In genomic region chr6:44238687-44239350, GRCh38 we compare ENCODE assay signal across 9 cellular contexts. TPM values are rescaled to one million over a fixed set of nuclear protein-coding genes. Genes with fewer than 3 reads are reported as not detected.
DNase-seq lines count a peak whose midpoint lies in the region; ATAC-seq and TF ChIP-seq lines count a peak whose summit lies in the region.
"Had no signal": no experiment of that assay in that cellular context is flagged by ENCODE, and none has a peak within 500 bp of the region (broad histone marks: within the 10 kb centered on the region; RNA-seq: fewer than 3 reads in every experiment).

No MANE protein-coding gene starts in this region.

- H3K27me3 Mint-ChIP-seq in GM23338 (ENCODE audit: insufficient read depth, low read depth, poor library complexity) (peaks cover 21% of the 10 kb centered on the region), WTC11 (ENCODE audit: low read depth) (peaks cover 30% of the 10 kb centered on the region), progenitor cell of endocrine pancreas (peaks cover 9% of the 10 kb centered on the region)

- ATAC-seq in GM23338 (no peak), WTC11 (no peak), GM19455 (IDR thresholded peaks at IDR 0.05; ENCODE audit: unreplicated experiment) (no peak), GM19351 (IDR thresholded peaks at IDR 0.05; ENCODE audit: unreplicated experiment) (no peak)

- no peaks in the 10 kb centered on the region for H3K79me2 ChIP-seq in GM23338 (replicated peaks; ENCODE audit: insufficient read depth)

- H3K36me3 Mint-ChIP-seq in GM23338 (ENCODE audit: low read depth) (peaks cover 26% of the 10 kb centered on the region), WTC11 (peaks cover 12% of the 10 kb centered on the region), progenitor cell of endocrine pancreas (ENCODE audit: insufficient read depth) (no peaks in the 10 kb centered on the region)

- H3K4me1 Mint-ChIP-seq in GM23338, result peaks cover 35% of the 10 kb centered on the region
- H3K4me1 Mint-ChIP-seq in WTC11, result peaks cover 38% of the 10 kb centered on the region
- peaks cover 10% of the 10 kb centered on the region for H3K4me1 Mint-ChIP-seq in progenitor cell of endocrine pancreas (ENCODE audit: low read depth)

- peak overlapping the region; percentile 90; the same call in 1 of the 2 replicates for H3K4me2 ChIP-seq in GM23338

- no peaks in the 10 kb centered on the region; the same call in 2 of the 3 replicates for H3K9me3 Mint-ChIP-seq in GM23338
- H3K9me3 Mint-ChIP-seq in WTC11, result no peaks in the 10 kb centered on the region
- H3K9me3 Mint-ChIP-seq in progenitor cell of endocrine pancreas (ENCODE audit: low read depth), result no peaks in the 10 kb centered on the region

- H3K4me3 ChIP-seq in GM23338, result no peak overlapping the region; the same call in 1 of the 2 replicates

- H2AFZ ChIP-seq in GM23338, result no peak overlapping the region

- H3K4me3 Mint-ChIP-seq in GM23338 (peak overlapping the region; percentile 73), WTC11 (peak overlapping the region; percentile 78), progenitor cell of endocrine pancreas (ENCODE audit: low read depth) (peak overlapping the region; percentile 13)

- H3F3A ChIP-seq in GM23338 (replicated peaks; ENCODE audit: low read depth), result peaks cover 18% of the 10 kb centered on the region

- CTCF ChIA-PET in WTC11 (lab: Charles Lee), result interaction anchor here (6.3 kb wide), 1 partner anchor 15 kb away, joined by 174 read pairs; the partner anchor contains the start of gene SLC29A1

- H3K27ac ChIP-seq in GM23338 (ENCODE audit: low read depth) (no peak overlapping the region), epithelial cell of prostate (peak overlapping the region; percentile 70)

- no peaks in the 10 kb centered on the region for H3K36me3 ChIP-seq in GM23338 (ENCODE audit: insufficient read depth)

- TF ChIP-seq CTCF in GM23338 (conservative IDR thresholded peaks at IDR 0.05; ENCODE audit: low read depth in 2 of 2) (no peak), WTC11 (IDR thresholded peaks at IDR 0.05) (no peak), progenitor cell of endocrine pancreas (IDR thresholded peaks at IDR 0.05; ENCODE audit: unreplicated experiment) (no peak)

- POLR2A ChIA-PET in WTC11 (lab: Charles Lee), result interaction anchor here (1.8 kb wide), 1 partner anchor 8 kb away, joined by 21 read pairs; the partner anchor contains the start of gene HSP90AB1

- peaks cover 19% of the 10 kb centered on the region; the same call in 1 of the 2 replicates for H3K4me1 ChIP-seq in GM23338 (ENCODE audit: insufficient read depth)

- in situ Hi-C loops in ACHN (cut with HindIII; ENCODE audit: low pct_ligation_motif_present, low pct_unique_long_range_greater_than_20kb, low sequenced_read_pairs), result no loop called here

- H3K27me3 ChIP-seq in GM23338 (ENCODE audit: insufficient read depth), result 0 out of 2 replicates have a peak, but pooled peaks cover 11% of the 10 kb centered on the region

- H3K27ac Mint-ChIP-seq in GM23338, result no peak overlapping the region
- no peak overlapping the region for H3K27ac Mint-ChIP-seq in WTC11
- no peak overlapping the region for H3K27ac Mint-ChIP-seq in progenitor cell of endocrine pancreas

- H3K9me2 ChIP-seq in GM23338 (ENCODE audit: insufficient read depth), result no peaks in the 10 kb centered on the region

- no peak for DNase-seq in GM23338 (ENCODE audit: low spot score)
- DNase-seq in WTC11 (ENCODE audit: low spot score), result no peak
- no peak for DNase-seq in epithelial cell of prostate (ENCODE audit: low read depth, low spot score)
- no peak for DNase-seq in progenitor cell of endocrine pancreas (ENCODE audit: low spot score, unreplicated experiment)
- DNase-seq in ACHN, result no peak
- DNase-seq in hypothalamus (lab: John Stamatoyannopoulos, UW), result no peak
- DNase-seq: effector CD4-positive, alpha-beta T cell had no signal

- H4K20me1 ChIP-seq in GM23338 (replicated peaks; ENCODE audit: insufficient read depth), result peaks cover 2% of the 10 kb centered on the region; the same call in 1 of the 2 replicates

TF ChIP-seq in GM23338, 12 proteins besides CTCF, POLR2A, EP300 and RAD21 (continues in another document):
- TF ChIP-seq NANOG (IDR thresholded peaks at IDR 0.05; ENCODE audit: borderline replicate concordance), result no peak
- no peak for TF ChIP-seq EZH2phosphoT487 (IDR thresholded peaks at IDR 0.05; ENCODE audit: unreplicated experiment)
- no peak for TF ChIP-seq ZNF114 (CRISPR knock-in tag; IDR thresholded peaks at IDR 0.05)
- TF ChIP-seq EZH2 (IDR thresholded peaks at IDR 0.05; ENCODE audit: low read depth, unreplicated experiment), result no peak
- no peak for TF ChIP-seq REST (IDR thresholded peaks at IDR 0.05; ENCODE audit: unreplicated experiment)

TF ChIP-seq in WTC11, 78 proteins besides CTCF, POLR2A, EP300 and RAD21:
- TF ChIP-seq ZNF232 (CRISPR knock-in tag; IDR thresholded peaks at IDR 0.05) (no peak), NR3C1 (CRISPR knock-in tag; conservative IDR thresholded peaks at IDR 0.05; ENCODE audit: low read depth) (no peak), MXD4 (CRISPR knock-in tag; IDR thresholded peaks at IDR 0.05; ENCODE audit: borderline replicate concordance) (no peak), KAT7 (CRISPR knock-in tag; IDR thresholded peaks at IDR 0.05; ENCODE audit: borderline replicate concordance) (no peak), NFE2L1 (CRISPR knock-in tag; IDR thresholded peaks at IDR 0.05) (no peak), NR2C2 (CRISPR knock-in tag; IDR thresholded peaks at IDR 0.05) (no peak)

RNA-seq across cellular contexts. Expression of gene HSP90AB1, which starts 8.1 kb away (rescaled TPM):
- 2,361 and 2,444 TPM in 2 replicates for total RNA-seq in GM23338 (2014; rRNA removed; shearing (Covaris generic))
- polyA plus RNA-seq in GM23338 (2016; fragmentation: Nextera tagmentation; extraction: Ambion mirVana), result 1,345 and 1,425 TPM in 2 replicates
- total RNA-seq in WTC11 (2021) (2,159 to 2,172 TPM (median 2,171 TPM) in 3 replicates), progenitor cell of endocrine pancreas (1,214 and 1,216 TPM in 2 replicates)

RNA-seq across cellular contexts. Expression of gene SLC29A1, which starts 15.4 kb away (rescaled TPM):
- 149 and 169 TPM in 2 replicates for total RNA-seq in GM23338 (2014; rRNA removed; shearing (Covaris generic))
- polyA plus RNA-seq in GM23338 (2016; fragmentation: Nextera tagmentation; extraction: Ambion mirVana), result 67.6 and 73.1 TPM in 2 replicates
- total RNA-seq in WTC11 (2021) (131 to 139 TPM (median 132 TPM) in 3 replicates), progenitor cell of endocrine pancreas (24.1 and 26.2 TPM in 2 replicates)

RNA-seq across cellular contexts. Expression of gene SLC35B2, which starts 18.5 kb away (rescaled TPM):
- 30.5 and 30.9 TPM in 2 replicates for total RNA-seq in GM23338 (2014; rRNA removed; shearing (Covaris generic))
- 14.0 and 14.7 TPM in 2 replicates for polyA plus RNA-seq in GM23338 (2016; fragmentation: Nextera tagmentation; extraction: Ambion mirVana)
- total RNA-seq in WTC11 (2021) (28.9 to 36.7 TPM (median 30.8 TPM) in 3 replicates), progenitor cell of endocrine pancreas (45.9 and 50.3 TPM in 2 replicates)

RNA-seq across cellular contexts. Expression of gene MYMX, which starts 22.1 kb away (rescaled TPM):
- 2.8 TPM in 2 replicates for total RNA-seq in GM23338 (2014; rRNA removed; shearing (Covaris generic))
- 5.2 and 7.1 TPM in 2 replicates for polyA plus RNA-seq in GM23338 (2016; fragmentation: Nextera tagmentation; extraction: Ambion mirVana)
- 3.9 to 7.5 TPM (median 6.4 TPM) in 3 replicates for total RNA-seq in WTC11 (2021)
- not detected in 2 replicates for total RNA-seq in progenitor cell of endocrine pancreas

RNA-seq across cellular contexts. Expression of gene NFKBIE, which starts 26.5 kb away (rescaled TPM):
- total RNA-seq in GM23338 (2014; rRNA removed; shearing (Covaris generic)), result 19.8 and 25.9 TPM in 2 replicates
- 12.8 and 14.6 TPM in 2 replicates for polyA plus RNA-seq in GM23338 (2016; fragmentation: Nextera tagmentation; extraction: Ambion mirVana)
- total RNA-seq in WTC11 (2021) (8.3 to 10.4 TPM (median 10.3 TPM) in 3 replicates), progenitor cell of endocrine pancreas (7.1 TPM in 2 replicates)

Comparison
In these comparisons a context has a peak if more than half of its experiments do, and no peak if none do; other contexts are left out.
1. H3K4me3 Mint-ChIP-seq: peak in every context shown above with its lines; median percentile 78 in WTC11; 73 in GM23338; 13 in progenitor cell of endocrine pancreas.